Comparison of ENCODE assay signal across 21 cellular contexts in genomic region chr13:50189450-50189849, GRCh38.
DNase-seq lines count a peak whose midpoint lies in the region; ATAC-seq, FAIRE-seq and TF ChIP-seq lines count a peak whose summit lies in the region.
"Had no signal": no experiment of that assay in that cellular context is flagged by ENCODE, and none has a peak within 500 bp of the region (broad histone marks: within the 10 kb centered on the region; RNA-seq: fewer than 3 reads in every experiment).

No MANE protein-coding gene starts in this region.

- H2BK12ac ChIP-seq in mesenchymal stem cell (ENCODE audit: low read length in 2 of 2) = no peak overlapping the region

- TF ChIP-seq CTCF in HepG2 (CRISPR knock-in tag; IDR thresholded peaks at IDR 0.05) (no peak; the same call in 1 of the 2 replicates), right lobe of liver (IDR thresholded peaks at IDR 0.05) (no peak), MM.1S (IDR thresholded peaks at IDR 0.05; ENCODE audit: low read length) (peak; percentile 13), bronchial epithelial cell (IDR thresholded peaks at IDR 0.05; ENCODE audit: insufficient read depth, low read length, severe bottlenecking) (no peak)

- intact Hi-C loops in HepG2 (cut with micrococcal nuclease; ENCODE audit: unreplicated experiment) = loop anchor here (5.0 to 10.0 kb wide), 3 partner anchors 53 to 102 kb away; no protein-coding TSS in a partner anchor
- intact Hi-C loops in right lobe of liver (cut with DNase I) = no loop called here

- TF ChIP-seq RAD21 in HepG2 (CRISPR knock-in tag; IDR thresholded peaks at IDR 0.05) = no peak

- no peak overlapping the region for H2BK5ac ChIP-seq in mesenchymal stem cell (ENCODE audit: low read depth, low read length, poor library complexity, severe bottlenecking)

- peaks cover 80% of the 10 kb centered on the region for H3K79me2 ChIP-seq in HepG2 (ENCODE audit: insufficient read depth, low read length)
- no peaks in the 10 kb centered on the region for H3K79me2 ChIP-seq in MM.1S (ENCODE audit: low read length)
- H3K79me2 ChIP-seq: parathyroid adenoma had no signal

- peaks cover 58% of the 10 kb centered on the region for H3K4me1 ChIP-seq in HepG2 (ENCODE audit: insufficient read depth, low read length)
- H3K4me1 ChIP-seq in right lobe of liver = peaks cover 0 to 10% (median 0%) of the 10 kb centered on the region in 4 donors
- H3K4me1 ChIP-seq in MM.1S (ENCODE audit: low read length) = no peaks in the 10 kb centered on the region
- no peaks in the 10 kb centered on the region for H3K4me1 ChIP-seq in mesenchymal stem cell (ENCODE audit: control insufficient read depth, insufficient read depth, low read depth, low read length)
- H3K4me1 ChIP-seq: parathyroid adenoma, SJCRH30 had no signal

- no peak overlapping the region for H4K91ac ChIP-seq in mesenchymal stem cell (ENCODE audit: low read length)

- FAIRE-seq in HepG2 (lab: Jason Lieb, UNC) = no peak
- FAIRE-seq in bronchial epithelial cell (lab: Jason Lieb, UNC) = peak; percentile 7

- 93% methylated on average over 2 of the region's 2 CpGs for WGBS in HepG2 (ENCODE audit: low lambda C conversion rate)
- WGBS in right lobe of liver (ENCODE audit: insufficient coverage, low coverage, low lambda C conversion rate, missing lambda C conversion rate) = 95% methylated on average over 2 of the region's 2 CpGs
- 79% methylated on average over 2 of the region's 2 CpGs for WGBS in mesenchymal stem cell

- no peak for TF ChIP-seq POLR2A in HepG2 (IDR thresholded peaks at IDR 0.05; ENCODE audit: insufficient read depth in 1 of 2, low read depth in 2 of 2, low read length in 2 of 2)
- TF ChIP-seq POLR2A in right lobe of liver (IDR thresholded peaks at IDR 0.05) = no peak

- H4K20me1 ChIP-seq in HepG2 (ENCODE audit: insufficient read depth, low read length) (peaks cover 5% of the 10 kb centered on the region; the same call in 1 of the 2 replicates), MM.1S (ENCODE audit: insufficient read depth, low read length) (no peaks in the 10 kb centered on the region)

- H3F3A ChIP-seq in MM.1S (ENCODE audit: insufficient read depth, low read length) = no peaks in the 10 kb centered on the region

- H2AK5ac ChIP-seq in mesenchymal stem cell (ENCODE audit: low read length, severe bottlenecking) = no peak overlapping the region

- no peak overlapping the region for H2AFZ ChIP-seq in HepG2 (ENCODE audit: low read length)
- H2AFZ ChIP-seq in MM.1S (ENCODE audit: low read length) = no peak overlapping the region
- no peak overlapping the region for H2AFZ ChIP-seq in mesenchymal stem cell (ENCODE audit: low read depth, low read length)
- H2AFZ ChIP-seq: parathyroid adenoma had no signal

- no peaks in the 10 kb centered on the region for H3K9me2 ChIP-seq in MM.1S (replicated peaks; ENCODE audit: insufficient read depth, low read length)

- H3K27me3 ChIP-seq in HepG2 (ENCODE audit: control insufficient read depth in 1 of 2, insufficient read depth in 2 of 2, low read length in 2 of 2) (no peaks in the 10 kb centered on the region; a peak in 1 of 5 replicates), right lobe of liver (no peaks in the 10 kb centered on the region), MM.1S (replicated peaks; ENCODE audit: insufficient read depth, low read length) (no peaks in the 10 kb centered on the region), bronchial epithelial cell (ENCODE audit: control insufficient read depth, insufficient read depth, low read length) (no peaks in the 10 kb centered on the region), mesenchymal stem cell (ENCODE audit: control insufficient read depth in 1 of 2, insufficient read depth in 1 of 2, low read length in 2 of 2) (no peaks in the 10 kb centered on the region)
- H3K27me3 ChIP-seq: SJCRH30 had no signal

- ATAC-seq in HepG2 = no peak
- ATAC-seq in right lobe of liver = no peak
- ATAC-seq in HG03025 (IDR thresholded peaks at IDR 0.05; ENCODE audit: low FRiP score, unreplicated experiment) = no peak
- ATAC-seq in HG03565 (IDR thresholded peaks at IDR 0.05; ENCODE audit: unreplicated experiment) = no peak
- ATAC-seq: PC-3 had no signal

- DNase-seq in HepG2 (ENCODE audit: low spot score) = no peak
- DNase-seq in right lobe of liver = no peak
- DNase-seq in MM.1S = no peak
- DNase-seq in bronchial epithelial cell (ENCODE audit: low read depth) = no peak
- no peak for DNase-seq in mesenchymal stem cell
- no peak for DNase-seq in cerebellum (ENCODE audit: low spot score)
- DNase-seq: activated CD4-positive, alpha-beta T cell treated with anti-CD3 and anti-CD28 coated beads for 1 hour; activated naive CD4-positive, alpha-beta T cell treated with anti-CD3 and anti-CD28 coated beads, Interleukin-2, amount 50 U/mL, for 16 hours; HCEC 1CT; head of caudate nucleus; naive B cell; NCI-H1694 treated with DMSO at 0.1 percent for 48 hours; NCI-H446 treated with DMSO at 0.1 percent for 48 hours; PC-3; SJCRH30; stimulated activated CD4-positive, alpha-beta T cell treated with anti-CD3 and anti-CD28 coated beads, Interleukin-2, amount 100 ng/mL, for 48 hours; stimulated activated CD8-positive, alpha-beta memory T cell treated with anti-CD3 and anti-CD28 coated beads, Interleukin-4, amount 100 ng/mL, for 48 hours had no signal

- H3K4me2 ChIP-seq in HepG2 (ENCODE audit: low read depth, low read length) (peak overlapping the region; percentile 43; the same call in 1 of the 2 replicates), MM.1S (ENCODE audit: low read depth, low read length) (no peak overlapping the region), mesenchymal stem cell (ENCODE audit: low read length, poor library complexity, severe bottlenecking) (no peak overlapping the region)

- H3K14ac ChIP-seq in mesenchymal stem cell (ENCODE audit: low read length in 2 of 2) = no peak overlapping the region

- H3K9me3 ChIP-seq in HepG2 (ENCODE audit: low read length) (no peaks in the 10 kb centered on the region), right lobe of liver (no peaks in the 10 kb centered on the region), MM.1S (replicated peaks; ENCODE audit: insufficient read depth, low read length) (no peaks in the 10 kb centered on the region), mesenchymal stem cell (ENCODE audit: control insufficient read depth, low read length) (no peaks in the 10 kb centered on the region)
- H3K9me3 ChIP-seq: SJCRH30 had no signal

- H4K8ac ChIP-seq in mesenchymal stem cell (ENCODE audit: low read length) = no peak overlapping the region

- no peak overlapping the region for H2BK120ac ChIP-seq in mesenchymal stem cell (ENCODE audit: low read depth, low read length)

- H3K79me1 ChIP-seq in mesenchymal stem cell (replicated peaks; ENCODE audit: low read length, poor library complexity, severe bottlenecking) = no peaks in the 10 kb centered on the region

- H3K18ac ChIP-seq in mesenchymal stem cell (ENCODE audit: low read depth in 1 of 2, low read length in 2 of 2) = no peak overlapping the region

- H3K27ac ChIP-seq in HepG2 (ENCODE audit: extremely low read length, insufficient read depth, low read length) (peak overlapping the region; percentile 0), right lobe of liver (no peak overlapping the region), MM.1S (ENCODE audit: low read length) (no peak overlapping the region), mesenchymal stem cell (ENCODE audit: low read length, poor library complexity, severe bottlenecking) (no peak overlapping the region)
- H3K27ac ChIP-seq: parathyroid adenoma, SJCRH30 had no signal

- no peak overlapping the region for H3K4ac ChIP-seq in mesenchymal stem cell (ENCODE audit: low read depth in 1 of 2, low read length in 2 of 2)

- H2BK15ac ChIP-seq in mesenchymal stem cell (ENCODE audit: low read depth, poor library complexity, severe bottlenecking) = no peak overlapping the region

- BruUV-seq in HepG2 (replicated peaks; lab: Mats Ljungman, UMichigan) = no TSS peak

- POLR2A ChIA-PET in HepG2 (lab: Yijun Ruan, JAX) = interaction anchor here (1.1 kb wide), 2 partner anchors 64 to 192 kb away, joined by 3 read pairs; partner anchors contain the start of gene TRIM13

- H3K9ac ChIP-seq in HepG2 (ENCODE audit: insufficient read depth, low read depth, low read length) = no peak overlapping the region
- no peak overlapping the region for H3K9ac ChIP-seq in MM.1S (ENCODE audit: low read length)
- H3K9ac ChIP-seq in mesenchymal stem cell (ENCODE audit: low read length) = no peak overlapping the region
- H3K9ac ChIP-seq: parathyroid adenoma had no signal

- CTCF ChIA-PET in HepG2 (lab: Yijun Ruan, JAX; ENCODE audit: low intra/inter-chr PET ratio, low total read pairs) = no interaction called here

- H3K36me3 ChIP-seq in HepG2 (replicated peaks in 1 of 2; ENCODE audit: control insufficient read depth in 1 of 2, insufficient read depth in 2 of 2, low read length in 2 of 2) (peaks cover 3 to 10% of the 10 kb centered on the region in 2 experiments; a peak in 3 of 5 replicates), right lobe of liver (no peaks in the 10 kb centered on the region), MM.1S (replicated peaks; ENCODE audit: insufficient read depth, low read length) (no peaks in the 10 kb centered on the region), bronchial epithelial cell (ENCODE audit: control insufficient read depth, insufficient read depth, low read length) (no peaks in the 10 kb centered on the region), mesenchymal stem cell (ENCODE audit: control insufficient read depth in 1 of 2, insufficient read depth in 2 of 2, low read depth in 1 of 2, low read length in 2 of 2) (no peaks in the 10 kb centered on the region)
- H3K36me3 ChIP-seq: SJCRH30 had no signal

- H3K4me3 ChIP-seq in HepG2 (replicated peaks in 1 of 3; ENCODE audit: insufficient read depth in 1 of 3, low read depth in 2 of 3, low read length in 3 of 3) = no peak overlapping the region
- H3K4me3 ChIP-seq in right lobe of liver = no peak overlapping the region
- no peak overlapping the region for H3K4me3 ChIP-seq in MM.1S (ENCODE audit: low read length)
- no peak overlapping the region for H3K4me3 ChIP-seq in bronchial epithelial cell (ENCODE audit: low read depth, low read length)
- no peak overlapping the region for H3K4me3 ChIP-seq in mesenchymal stem cell (ENCODE audit: insufficient read depth in 1 of 2, low read depth in 1 of 2, low read length in 2 of 2)
- H3K4me3 ChIP-seq: lung, SJCRH30 had no signal

- H3K23ac ChIP-seq in mesenchymal stem cell (ENCODE audit: low read length in 2 of 2) = no peak overlapping the region

- in situ Hi-C loops in HepG2 (cut with HindIII; ENCODE audit: extremely low pct_ligation_motif_present, low pct_unique_long_range_greater_than_20kb) = no loop called here

- TF ChIP-seq EP300 in HepG2 (IDR thresholded peaks at IDR 0.05; ENCODE audit: low read depth in 2 of 2, low read length in 2 of 2) (no peak), HepG2 (CRISPR knock-in tag; IDR thresholded peaks at IDR 0.05; ENCODE audit: borderline replicate concordance) (no peak)

TF ChIP-seq in HepG2, 621 proteins besides CTCF, POLR2A, EP300 and RAD21:
- no peak for TF ChIP-seq MEF2D (CRISPR knock-in tag; IDR thresholded peaks at IDR 0.05)
- TF ChIP-seq STAG1 (CRISPR knock-in tag; IDR thresholded peaks at IDR 0.05) = peak; percentile 11; the same call in 1 of the 2 replicates
